ENCODE assay signal across 14 cellular contexts in genomic region chr22:20039683-20040325, GRCh38.
"Had no signal": no experiment of that assay in that cellular context is flagged by ENCODE, and none has a peak within 500 bp of the region (broad histone marks: within the 10 kb centered on the region; RNA-seq: fewer than 3 reads in every experiment).

No MANE protein-coding gene starts in this region.

- H3K4me3 Mint-ChIP-seq: activated CD4-positive, alpha-beta memory T cell treated with anti-CD3 and anti-CD28 coated beads, Interleukin-2, amount 10 ng/mL, durations not matched to agents 7 days and 5 days; activated CD4-positive, alpha-beta T cell treated with anti-CD3 and anti-CD28 coated beads for 36 hours; activated naive CD4-positive, alpha-beta T cell treated with anti-CD3 and anti-CD28 coated beads for 36 hours; naive B cell had no signal

- H3K27ac Mint-ChIP-seq: activated CD4-positive, alpha-beta memory T cell treated with anti-CD3 and anti-CD28 coated beads, Interleukin-2, amount 10 ng/mL, durations not matched to agents 7 days and 5 days; activated CD4-positive, alpha-beta T cell treated with anti-CD3 and anti-CD28 coated beads for 36 hours; activated naive CD4-positive, alpha-beta T cell treated with anti-CD3 and anti-CD28 coated beads for 36 hours had no signal

- H3K9me3 ChIP-seq: adrenal gland, esophagus muscularis mucosa, thyroid gland, vagina had no signal

- H3K27ac ChIP-seq: adrenal gland, esophagus muscularis mucosa, thyroid gland, vagina, WERI-Rb-1 had no signal

- H3K4me1 ChIP-seq: adrenal gland, thyroid gland, vagina had no signal

- H3K27me3 Mint-ChIP-seq: activated CD4-positive, alpha-beta memory T cell treated with anti-CD3 and anti-CD28 coated beads, Interleukin-2, amount 10 ng/mL, durations not matched to agents 7 days and 5 days; activated CD4-positive, alpha-beta T cell treated with anti-CD3 and anti-CD28 coated beads for 36 hours; naive B cell had no signal

- ATAC-seq: activated CD4-positive, alpha-beta T cell treated with anti-CD3 and anti-CD28 coated beads for 36 hours; left colon had no signal

- DNase-seq: activated CD4-positive, alpha-beta memory T cell treated with anti-CD3 and anti-CD28 coated beads, Interleukin-2, amount 10 ng/mL, durations not matched to agents 7 days and 5 days; activated CD4-positive, alpha-beta T cell treated with anti-CD3 and anti-CD28 coated beads for 36 hours; activated naive CD4-positive, alpha-beta T cell treated with anti-CD3 and anti-CD28 coated beads for 36 hours; adrenal gland; dermis blood vessel endothelial cell; left colon; naive B cell; stimulated activated CD4-positive, alpha-beta T cell treated with anti-CD3 and anti-CD28 coated beads, Interleukin-15, amount 100 ng/mL, for 24 hours; T-helper 9 cell; thyroid gland; WERI-Rb-1 had no signal

- H3K4me3 ChIP-seq: adrenal gland, esophagus muscularis mucosa, lung, thyroid gland, vagina had no signal

- H3K27me3 ChIP-seq: adrenal gland, esophagus muscularis mucosa, thyroid gland, vagina had no signal

- H3K36me3 ChIP-seq: WERI-Rb-1 had no signal
